ENCODE assay signal across 8 cellular contexts in genomic region chrX:133985164-133986007, GRCh38. TPM values are rescaled to one million over a fixed set of nuclear protein-coding genes. Genes with fewer than 3 reads are reported as not detected.
DNase-seq lines count a peak whose midpoint lies in the region; ATAC-seq and TF ChIP-seq lines count a peak whose summit lies in the region.

Gene GPC3, minus strand, starts transcription at chrX:133985594.

- H3K36me3 ChIP-seq in ACC112 (ENCODE audit: insufficient read depth, low read length) = no peaks in the 10 kb centered on the region
- H3K36me3 ChIP-seq in neuron (ENCODE audit: insufficient read depth, low read length) = no peaks in the 10 kb centered on the region
- H3K36me3 ChIP-seq in upper lobe of left lung = no peaks in the 10 kb centered on the region

- no peak for TF ChIP-seq CTCF in fibroblast of pulmonary artery (IDR thresholded peaks at IDR 0.05; ENCODE audit: low read length, missing control alignments)
- no peak for TF ChIP-seq CTCF in upper lobe of left lung (IDR thresholded peaks at IDR 0.05)

- H3K4me3 ChIP-seq in ACC112 (ENCODE audit: low read depth, low read length) (peak within 1 kb of the TSS; percentile 43), fibroblast of pulmonary artery (replicated peaks; ENCODE audit: low read depth, low read length) (peak within 1 kb of the TSS; percentile 24), neuron (ENCODE audit: low read length) (peak within 1 kb of the TSS; percentile 51), upper lobe of left lung (peak within 1 kb of the TSS in 3 of 4 donors; percentile 41 to 46 (median 43))

- TF ChIP-seq POLR2A in upper lobe of left lung (IDR thresholded peaks at IDR 0.05) = no peak

- DNase-seq in NCI-H524 treated with DMSO at 0.1 percent for 48 hours (lab: John Stamatoyannopoulos, UW) (peak; percentile 64), fibroblast of pulmonary artery (ENCODE audit: low read depth) (peak; percentile 41), upper lobe of left lung (peak in 1 of 2 donors; percentile 87)
- DNase-seq in activated T-cell treated with anti-CD3 and anti-CD28 coated beads, Interleukin-2, amount 50 U/mL, for 48 hours = peak; percentile 42 to 59

- H2AFZ ChIP-seq in ACC112 (ENCODE audit: low read length, unreplicated experiment) = no peak within 1 kb of the TSS
- H2AFZ ChIP-seq in neuron (ENCODE audit: low read depth, low read length) = peak within 1 kb of the TSS; percentile 56

- peaks cover 16% of the 10 kb centered on the region for H3K27me3 ChIP-seq in ACC112 (ENCODE audit: insufficient read depth, low read length)
- H3K27me3 ChIP-seq in neuron (ENCODE audit: insufficient read depth, low read length) = no peaks in the 10 kb centered on the region
- H3K27me3 ChIP-seq in upper lobe of left lung = peaks cover 0 to 5% (median 0%) of the 10 kb centered on the region in 4 donors

- 0 to 64% methylated on average over 5 to 50 of the region's 90 CpGs for WGBS in upper lobe of left lung, 2 donors

- H3K4me1 ChIP-seq in ACC112 (ENCODE audit: control insufficient read depth, insufficient read depth, low read length, unreplicated experiment) = no peaks in the 10 kb centered on the region
- peaks cover 15% of the 10 kb centered on the region for H3K4me1 ChIP-seq in neuron (ENCODE audit: insufficient read depth, low read length)
- peaks cover 0 to 6% (median 1%) of the 10 kb centered on the region in 4 donors for H3K4me1 ChIP-seq in upper lobe of left lung

- TF ChIP-seq EP300 in upper lobe of left lung (IDR thresholded peaks at IDR 0.05) = no peak

- H3K9me3 ChIP-seq in neuron (ENCODE audit: low read length) (no peaks in the 10 kb centered on the region), upper lobe of left lung (no peaks in the 10 kb centered on the region)

- ATAC-seq in GM21619 (IDR thresholded peaks at IDR 0.05; ENCODE audit: unreplicated experiment) (peak; percentile 66), upper lobe of left lung (ENCODE audit: low FRiP score in 2 of 2) (peak; percentile 39 to 85), HG03196 (IDR thresholded peaks at IDR 0.05; ENCODE audit: unreplicated experiment) (no peak)

- H3K79me2 ChIP-seq in ACC112 (ENCODE audit: control insufficient read depth, insufficient read depth, low read length, unreplicated experiment) = no peaks in the 10 kb centered on the region

- H3K27ac ChIP-seq in ACC112 (ENCODE audit: low read depth, low read length) (no peak within 1 kb of the TSS), upper lobe of left lung (peak within 1 kb of the TSS in 1 of 4 donors; percentile 30)

RNA-seq across cellular contexts. Expression of gene GPC3, which starts in this region (rescaled TPM):
- total RNA-seq in upper lobe of left lung = 100 to 1,000 TPM in 1 of 6 donors, 10 to 100 TPM in 4, 1 to 10 TPM in 1; 9.4 to 111 (median 57.6) TPM
